In genomic region chr10:44301781-44302400, GRCh38 we compare ENCODE assay signal across 18 cellular contexts.
DNase-seq lines count a peak whose midpoint lies in the region; ATAC-seq and TF ChIP-seq lines count a peak whose summit lies in the region.
"Had no signal": no experiment of that assay in that cellular context is flagged by ENCODE, and none has a peak within 500 bp of the region (broad histone marks: within the 10 kb centered on the region; RNA-seq: fewer than 3 reads in every experiment).

No MANE protein-coding gene starts in this region.

- POLR2A ChIA-PET in SK-N-SH (lab: Yijun Ruan, JAX), result no interaction called here

- H2AFZ ChIP-seq in SK-N-SH (ENCODE audit: low read depth), result no peak overlapping the region
- H2AFZ ChIP-seq: GM23338 had no signal

- no peak for TF ChIP-seq RAD21 in SK-N-SH (IDR thresholded peaks at IDR 0.05; ENCODE audit: low read length)

- H3K4me1 Mint-ChIP-seq in activated CD8-positive, alpha-beta memory T cell treated with anti-CD3 and anti-CD28 coated beads, Interleukin-2, amount 10 ng/mL, durations not matched to agents 7 days and 5 days, result peaks cover 12% of the 10 kb centered on the region
- H3K4me1 Mint-ChIP-seq: activated naive CD8-positive, alpha-beta T cell treated with anti-CD3 and anti-CD28 coated beads for 36 hours; naive thymus-derived CD8-positive, alpha-beta T cell had no signal

- H3K27ac ChIP-seq in SK-N-SH (ENCODE audit: low read depth in 2 of 2, low read length in 1 of 2), result peak overlapping the region; percentile 73 to 74
- H3K27ac ChIP-seq: SJSA1, testis had no signal

- no peaks in the 10 kb centered on the region for H3K9me3 ChIP-seq in SK-N-SH
- no peaks in the 10 kb centered on the region for H3K9me3 ChIP-seq in adipocyte (ENCODE audit: control insufficient read depth, low read length)
- H3K9me3 ChIP-seq: MG63, SJSA1, testis had no signal

- H3K9me2 ChIP-seq in SK-N-SH, result no peaks in the 10 kb centered on the region

- no peaks in the 10 kb centered on the region for H4K20me1 ChIP-seq in SK-N-SH (ENCODE audit: insufficient read depth)

- H3K4me3 ChIP-seq in SK-N-SH (ENCODE audit: low read depth in 2 of 2, low read length in 1 of 2) (no peak overlapping the region), adipocyte (ENCODE audit: low read length) (no peak overlapping the region)
- H3K4me3 ChIP-seq: GM23338, MG63, SJSA1, testis had no signal

- no peak for TF ChIP-seq EP300 in SK-N-SH (IDR thresholded peaks at IDR 0.05; ENCODE audit: borderline replicate concordance in 1 of 2, low read depth in 1 of 2, low read length in 1 of 2)

- H3K4me1 ChIP-seq in SK-N-SH (ENCODE audit: control insufficient read depth in 1 of 2, insufficient read depth in 2 of 2, low read depth in 1 of 2, low read length in 1 of 2) (peaks cover 0 to 26% of the 10 kb centered on the region in 2 experiments; a peak in 2 of 4 replicates), adipocyte (ENCODE audit: control insufficient read depth, insufficient read depth, low read length) (peaks cover 20% of the 10 kb centered on the region)
- H3K4me1 ChIP-seq: SJSA1, testis had no signal

- peaks cover 5% of the 10 kb centered on the region for H3K27me3 Mint-ChIP-seq in activated CD8-positive, alpha-beta memory T cell treated with anti-CD3 and anti-CD28 coated beads, Interleukin-2, amount 10 ng/mL, durations not matched to agents 7 days and 5 days
- H3K27me3 Mint-ChIP-seq: activated naive CD8-positive, alpha-beta T cell treated with anti-CD3 and anti-CD28 coated beads for 36 hours had no signal

- H3F3A ChIP-seq in SK-N-SH (replicated peaks; ENCODE audit: insufficient read depth), result peaks cover 21% of the 10 kb centered on the region

- H3K9ac ChIP-seq in SK-N-SH (no peak overlapping the region), adipocyte (ENCODE audit: low read length) (no peak overlapping the region)

- H3K36me3 ChIP-seq in SK-N-SH (replicated peaks in 1 of 2; ENCODE audit: control insufficient read depth in 1 of 2, insufficient read depth in 2 of 2, low read length in 1 of 2) (peaks cover 0 to 3% of the 10 kb centered on the region in 2 experiments), adipocyte (ENCODE audit: control insufficient read depth, insufficient read depth, low read length, severe bottlenecking) (no peaks in the 10 kb centered on the region)
- H3K36me3 ChIP-seq: MG63, SJSA1 had no signal

- no peaks in the 10 kb centered on the region for H3K27me3 ChIP-seq in SK-N-SH (ENCODE audit: insufficient read depth)
- no peaks in the 10 kb centered on the region for H3K27me3 ChIP-seq in adipocyte (replicated peaks; ENCODE audit: control insufficient read depth, insufficient read depth, low read length)
- H3K27me3 ChIP-seq: MG63, SJSA1, testis had no signal

- no peaks in the 10 kb centered on the region for H3K79me2 ChIP-seq in SK-N-SH (ENCODE audit: insufficient read depth)

- no peak for ATAC-seq in SK-N-SH treated with all-trans-retinoic acid at 6 μM for 48 hours
- no peak for ATAC-seq in activated CD8-positive, alpha-beta memory T cell treated with anti-CD3 and anti-CD28 coated beads, Interleukin-2, amount 10 ng/mL, durations not matched to agents 7 days and 5 days
- ATAC-seq in HG02970 (IDR thresholded peaks at IDR 0.05; ENCODE audit: low FRiP score, unreplicated experiment), result no peak
- ATAC-seq in HG03025 (IDR thresholded peaks at IDR 0.05; ENCODE audit: low FRiP score, unreplicated experiment), result no peak
- ATAC-seq: GM23338; naive thymus-derived CD8-positive, alpha-beta T cell had no signal

- no peak overlapping the region for H3K4me3 Mint-ChIP-seq in activated CD8-positive, alpha-beta memory T cell treated with anti-CD3 and anti-CD28 coated beads, Interleukin-2, amount 10 ng/mL, durations not matched to agents 7 days and 5 days
- H3K4me3 Mint-ChIP-seq: activated naive CD8-positive, alpha-beta T cell treated with anti-CD3 and anti-CD28 coated beads for 36 hours; GM23338; naive thymus-derived CD8-positive, alpha-beta T cell; stimulated activated effector memory CD8-positive, alpha-beta T cell treated with anti-CD3 and anti-CD28 coated beads, Interleukin-12 subunit alpha, Interleukin-12 subunit beta, amount 100 ng/mL, for 72 hours had no signal

- no peak overlapping the region for H3K4me2 ChIP-seq in SK-N-SH
- H3K4me2 ChIP-seq: GM23338 had no signal

- CTCF ChIA-PET in SK-N-SH (lab: Yijun Ruan, JAX), result interaction anchor here (1.2 to 2.9 kb wide), 7 partner anchors 9 to 619 kb away, joined by 3 to 23 read pairs (median 7); no protein-coding TSS in a partner anchor
- CTCF ChIA-PET in activated CD8-positive, alpha-beta memory T cell treated with anti-CD3 and anti-CD28 coated beads, Interleukin-2, amount 10 ng/mL, durations not matched to agents 7 days and 5 days (lab: Charles Lee), result interaction anchor here (1.4 to 1.9 kb wide), 2 partner anchors 9 to 612 kb away, joined by 3 to 6 read pairs; no protein-coding TSS in a partner anchor

- H3K36me3 Mint-ChIP-seq in activated CD8-positive, alpha-beta memory T cell treated with anti-CD3 and anti-CD28 coated beads, Interleukin-2, amount 10 ng/mL, durations not matched to agents 7 days and 5 days, result no peaks in the 10 kb centered on the region
- H3K36me3 Mint-ChIP-seq: activated naive CD8-positive, alpha-beta T cell treated with anti-CD3 and anti-CD28 coated beads for 36 hours; stimulated activated effector memory CD8-positive, alpha-beta T cell treated with anti-CD3 and anti-CD28 coated beads, Interleukin-12 subunit alpha, Interleukin-12 subunit beta, amount 100 ng/mL, for 72 hours had no signal

- WGBS in SK-N-SH (ENCODE audit: low lambda C conversion rate), result 36% methylated on average over 6 of the region's 6 CpGs

- peaks cover 5% of the 10 kb centered on the region for H3K9me3 Mint-ChIP-seq in activated CD8-positive, alpha-beta memory T cell treated with anti-CD3 and anti-CD28 coated beads, Interleukin-2, amount 10 ng/mL, durations not matched to agents 7 days and 5 days (ENCODE audit: low read depth)

- no peak overlapping the region for H3K27ac Mint-ChIP-seq in activated CD8-positive, alpha-beta memory T cell treated with anti-CD3 and anti-CD28 coated beads, Interleukin-2, amount 10 ng/mL, durations not matched to agents 7 days and 5 days
- H3K27ac Mint-ChIP-seq: activated naive CD8-positive, alpha-beta T cell treated with anti-CD3 and anti-CD28 coated beads for 36 hours; GM23338; naive thymus-derived CD8-positive, alpha-beta T cell; progenitor cell of endocrine pancreas; stimulated activated effector memory CD8-positive, alpha-beta T cell treated with anti-CD3 and anti-CD28 coated beads, Interleukin-12 subunit alpha, Interleukin-12 subunit beta, amount 100 ng/mL, for 72 hours had no signal

- DNase-seq in SK-N-SH, result no peak
- peak; percentile 8 for DNase-seq in adipocyte (ENCODE audit: low read depth)
- peak; percentile 18 for DNase-seq in fibroblast of peridontal ligament (ENCODE audit: extremely low read depth)
- DNase-seq in activated CD8-positive, alpha-beta memory T cell treated with anti-CD3 and anti-CD28 coated beads, Interleukin-2, amount 10 ng/mL, durations not matched to agents 7 days and 5 days, result no peak
- DNase-seq in stimulated activated CD4-positive, alpha-beta T cell treated with anti-CD3 and anti-CD28 coated beads, Interleukin-15, amount 100 ng/mL, for 24 hours, result no peak
- DNase-seq: activated CD4-positive, CD25-positive, alpha-beta regulatory T cell; activated naive CD8-positive, alpha-beta T cell treated with anti-CD3 and anti-CD28 coated beads for 36 hours; naive thymus-derived CD8-positive, alpha-beta T cell; NCI-H146; testis had no signal

- TF ChIP-seq CTCF in SK-N-SH (IDR thresholded peaks at IDR 0.05), result no peak

TF ChIP-seq in SK-N-SH, 30 proteins besides CTCF, POLR2A, EP300 and RAD21 (continues in another document):
- TF ChIP-seq SMC3 (IDR thresholded peaks at IDR 0.05; ENCODE audit: low read depth, low read length) (no peak), GATA2 (CRISPR knock-in tag; IDR thresholded peaks at IDR 0.05) (no peak), POLR2AphosphoS5 (IDR thresholded peaks at IDR 0.05; ENCODE audit: low read depth, low read length) (no peak), EZH2phosphoT487 (IDR thresholded peaks at IDR 0.05; ENCODE audit: borderline replicate concordance, low read depth) (no peak), GABPA (IDR thresholded peaks at IDR 0.05; ENCODE audit: low read depth) (no peak), RFX5 (IDR thresholded peaks at IDR 0.05; ENCODE audit: low read length) (no peak), FOSL2 (IDR thresholded peaks at IDR 0.05; ENCODE audit: borderline replicate concordance, low read depth) (no peak), CHD2 (IDR thresholded peaks at IDR 0.05; ENCODE audit: low read length, partially characterized antibody) (no peak), MAX (IDR thresholded peaks at IDR 0.05; ENCODE audit: low read depth) (no peak), YY1 (IDR thresholded peaks at IDR 0.05; ENCODE audit: low read depth) (no peak)

TF ChIP-seq in SK-N-SH treated with all-trans-retinoic acid at 6 μM for 48 hours, 23 proteins besides CTCF, POLR2A, EP300 and RAD21:
- TF ChIP-seq SNAI2 (CRISPR knock-in tag; IDR thresholded peaks at IDR 0.05), result no peak
- no peak for TF ChIP-seq POU6F1 (CRISPR knock-in tag; IDR thresholded peaks at IDR 0.05; ENCODE audit: borderline replicate concordance, low read depth)
- no peak for TF ChIP-seq ZNF70 (CRISPR knock-in tag; IDR thresholded peaks at IDR 0.05)
- TF ChIP-seq BACH2 (CRISPR knock-in tag; IDR thresholded peaks at IDR 0.05; ENCODE audit: borderline replicate concordance), result no peak
- TF ChIP-seq ISL1 (CRISPR knock-in tag; IDR thresholded peaks at IDR 0.05), result no peak
- no peak for TF ChIP-seq TOX (CRISPR knock-in tag; IDR thresholded peaks at IDR 0.05; ENCODE audit: borderline replicate concordance)

Comparison
In these comparisons a context has a peak if more than half of its experiments do, and no peak if none do; other contexts are left out.
1. DNase-seq: peak in adipocyte (single experiment) and fibroblast of peridontal ligament (single experiment); none in SK-N-SH (single experiment), activated CD8-positive, alpha-beta memory T cell treated with anti-CD3 and anti-CD28 coated beads, Interleukin-2, amount 10 ng/mL, durations not matched to agents 7 days and 5 days (single experiment) and stimulated activated CD4-positive, alpha-beta T cell treated with anti-CD3 and anti-CD28 coated beads, Interleukin-15, amount 100 ng/mL, for 24 hours (single experiment).